Comparison of ENCODE assay signal across 2 cellular contexts in the genomic region with DNA sequence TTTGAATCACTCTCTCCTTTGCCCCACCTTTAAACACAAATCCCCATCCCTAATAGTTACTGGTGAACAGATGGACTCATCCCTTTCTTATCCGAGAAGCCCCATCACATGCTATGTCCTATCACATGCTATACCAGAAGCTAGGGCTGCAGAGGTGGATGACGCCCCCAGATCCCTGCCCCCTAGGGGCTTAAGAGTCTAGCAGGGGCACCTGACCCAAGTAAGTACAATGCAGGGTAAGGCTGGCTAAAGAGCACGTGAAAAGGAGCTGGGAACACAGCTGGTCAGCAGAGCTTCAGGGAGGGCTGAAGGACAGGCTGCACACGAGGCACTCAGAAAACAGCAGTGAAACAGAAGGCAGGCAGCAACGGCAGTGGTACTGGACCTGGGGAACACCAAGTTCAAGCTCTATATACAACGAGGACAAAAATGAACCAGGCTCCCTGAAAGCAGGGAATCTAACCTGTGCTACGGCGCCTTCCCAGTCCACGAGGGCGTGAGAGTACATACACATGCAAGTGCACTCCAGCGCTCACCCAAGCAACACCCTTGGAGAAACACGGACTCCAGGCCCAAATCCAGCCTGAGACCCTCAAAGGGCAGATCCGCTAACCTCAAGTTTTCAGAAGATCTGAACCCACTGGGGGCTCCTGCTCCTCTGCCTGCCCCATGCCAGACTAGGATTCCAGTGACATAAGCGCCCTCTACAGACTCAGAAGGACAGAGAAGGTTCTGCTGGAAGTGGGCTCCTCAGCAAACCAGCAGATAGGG.
TF ChIP-seq lines count a peak whose summit lies in the region.

No MANE protein-coding gene starts in this region.

TF ChIP-seq in A549, 52 proteins besides CTCF, POLR2A, EP300 and RAD21 (continued from another document):
- TF ChIP-seq, protein P1, sequence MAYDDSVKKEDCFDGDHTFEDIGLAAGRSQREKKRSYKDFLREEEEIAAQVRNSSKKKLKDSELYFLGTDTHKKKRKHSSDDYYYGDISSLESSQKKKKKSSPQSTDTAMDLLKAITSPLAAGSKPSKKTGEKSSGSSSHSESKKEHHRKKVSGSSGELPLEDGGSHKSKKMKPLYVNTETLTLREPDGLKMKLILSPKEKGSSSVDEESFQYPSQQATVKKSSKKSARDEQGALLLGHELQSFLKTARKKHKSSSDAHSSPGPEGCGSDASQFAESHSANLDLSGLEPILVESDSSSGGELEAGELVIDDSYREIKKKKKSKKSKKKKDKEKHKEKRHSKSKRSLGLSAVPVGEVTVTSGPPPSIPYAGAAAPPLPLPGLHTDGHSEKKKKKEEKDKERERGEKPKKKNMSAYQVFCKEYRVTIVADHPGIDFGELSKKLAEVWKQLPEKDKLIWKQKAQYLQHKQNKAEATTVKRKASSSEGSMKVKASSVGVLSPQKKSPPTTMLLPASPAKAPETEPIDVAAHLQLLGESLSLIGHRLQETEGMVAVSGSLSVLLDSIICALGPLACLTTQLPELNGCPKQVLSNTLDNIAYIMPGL (CRISPR knock-in tag; IDR thresholded peaks at IDR 0.05; ENCODE audit: borderline replicate concordance): no peak
- TF ChIP-seq, protein P2, sequence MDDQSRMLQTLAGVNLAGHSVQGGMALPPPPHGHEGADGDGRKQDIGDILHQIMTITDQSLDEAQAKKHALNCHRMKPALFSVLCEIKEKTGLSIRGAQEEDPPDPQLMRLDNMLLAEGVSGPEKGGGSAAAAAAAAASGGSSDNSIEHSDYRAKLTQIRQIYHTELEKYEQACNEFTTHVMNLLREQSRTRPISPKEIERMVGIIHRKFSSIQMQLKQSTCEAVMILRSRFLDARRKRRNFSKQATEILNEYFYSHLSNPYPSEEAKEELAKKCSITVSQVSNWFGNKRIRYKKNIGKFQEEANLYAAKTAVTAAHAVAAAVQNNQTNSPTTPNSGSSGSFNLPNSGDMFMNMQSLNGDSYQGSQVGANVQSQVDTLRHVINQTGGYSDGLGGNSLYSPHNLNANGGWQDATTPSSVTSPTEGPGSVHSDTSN (IDR thresholded peaks at IDR 0.05): no peak
- TF ChIP-seq POLR2AphosphoS2 (conservative IDR thresholded peaks at IDR 0.05; ENCODE audit: low read length): no peak

TF ChIP-seq in SK-N-SH, 30 proteins besides CTCF, POLR2A, EP300 and RAD21 (continued from another document):
- TF ChIP-seq, protein P3, sequence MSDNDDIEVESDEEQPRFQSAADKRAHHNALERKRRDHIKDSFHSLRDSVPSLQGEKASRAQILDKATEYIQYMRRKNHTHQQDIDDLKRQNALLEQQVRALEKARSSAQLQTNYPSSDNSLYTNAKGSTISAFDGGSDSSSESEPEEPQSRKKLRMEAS (IDR thresholded peaks at IDR 0.05; ENCODE audit: low read depth): no peak
TF ChIP-seq in SK-N-SH: peak in this region for 0.
